ENCODE assay signal across 1 cellular context in the genomic region with DNA sequence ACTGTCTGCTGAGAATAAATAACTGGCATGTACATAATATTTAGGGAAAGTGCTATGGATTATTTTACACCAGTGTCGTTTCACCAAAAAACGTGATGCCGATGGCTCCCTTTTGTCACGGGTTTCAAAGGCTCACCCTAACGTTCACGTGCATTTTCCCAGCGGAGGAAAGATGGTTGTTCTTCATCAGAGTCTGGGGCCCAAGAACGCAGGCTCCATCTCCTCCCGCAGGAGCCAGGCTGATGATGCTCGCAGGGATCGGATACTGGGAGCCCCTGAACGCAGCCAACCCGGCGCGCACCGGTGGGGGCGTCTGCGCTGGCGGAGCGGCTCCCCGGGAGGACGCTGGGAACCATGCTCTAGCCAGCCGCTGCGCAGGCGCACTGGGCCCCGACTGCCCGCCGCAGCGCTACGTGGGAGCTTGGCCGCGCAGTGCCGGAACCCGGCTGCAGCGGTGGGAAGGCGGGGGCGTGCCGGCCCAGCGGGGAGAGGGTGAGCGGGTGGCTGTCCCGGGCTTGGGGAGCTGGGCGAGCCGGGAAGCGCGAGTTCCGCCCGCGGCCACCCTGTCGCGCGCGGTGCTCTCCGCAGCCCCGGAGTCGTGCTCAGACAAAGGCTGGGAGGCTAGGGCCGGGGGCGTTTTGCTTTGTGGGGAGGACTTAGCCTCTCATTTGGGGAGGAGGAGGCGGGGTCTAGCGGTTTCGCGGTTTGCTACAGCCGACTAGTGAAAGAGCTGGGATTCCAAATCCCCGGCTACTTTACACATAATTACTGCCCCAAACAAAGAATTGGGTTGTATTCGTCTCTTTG.
TF ChIP-seq lines count a peak whose summit lies in the region.

Gene ZFP69B (plus strand): TSS at position 793 of the 807 bp plus-strand sequence. CDS start 486 bp downstream, outside the sequence.

TF ChIP-seq in HepG2, 621 proteins besides CTCF, POLR2A, EP300 and RAD21 (continued from another document and continues in another):
- peak; percentile 86; the same call in 2 of the 3 replicates for TF ChIP-seq MXI1 (IDR thresholded peaks at IDR 0.05; ENCODE audit: borderline replicate concordance, low read depth, low read length)
- no peak for TF ChIP-seq BCLAF1 (IDR thresholded peaks at IDR 0.05)
- peak; percentile 78; the same call in 1 of the 2 replicates for TF ChIP-seq KDM2A (CRISPR knock-in tag; IDR thresholded peaks at IDR 0.05; ENCODE audit: borderline replicate concordance, low read depth)
- no peak for TF ChIP-seq HIC2 (CRISPR knock-in tag; IDR thresholded peaks at IDR 0.05; ENCODE audit: low read depth)
- peak; percentile 70; the same call in 1 of the 2 replicates for TF ChIP-seq ARNTL (CRISPR knock-in tag; IDR thresholded peaks at IDR 0.05)
- no peak for TF ChIP-seq FOXK2 (IDR thresholded peaks at IDR 0.05)
- TF ChIP-seq SOX6 (IDR thresholded peaks at IDR 0.05): no peak
- peak; percentile 45 for TF ChIP-seq SOX6 (CRISPR knock-in tag; IDR thresholded peaks at IDR 0.05)
- peak in 1 of 2 experiments; percentile 65; a peak in 1 of 4 replicates for TF ChIP-seq ATF4 (CRISPR knock-in tag; IDR thresholded peaks at IDR 0.05)
- peak; percentile 26; the same call in 1 of the 2 replicates for TF ChIP-seq BORCS8-MEF2B (CRISPR knock-in tag; IDR thresholded peaks at IDR 0.05)
- TF ChIP-seq, protein P1, sequence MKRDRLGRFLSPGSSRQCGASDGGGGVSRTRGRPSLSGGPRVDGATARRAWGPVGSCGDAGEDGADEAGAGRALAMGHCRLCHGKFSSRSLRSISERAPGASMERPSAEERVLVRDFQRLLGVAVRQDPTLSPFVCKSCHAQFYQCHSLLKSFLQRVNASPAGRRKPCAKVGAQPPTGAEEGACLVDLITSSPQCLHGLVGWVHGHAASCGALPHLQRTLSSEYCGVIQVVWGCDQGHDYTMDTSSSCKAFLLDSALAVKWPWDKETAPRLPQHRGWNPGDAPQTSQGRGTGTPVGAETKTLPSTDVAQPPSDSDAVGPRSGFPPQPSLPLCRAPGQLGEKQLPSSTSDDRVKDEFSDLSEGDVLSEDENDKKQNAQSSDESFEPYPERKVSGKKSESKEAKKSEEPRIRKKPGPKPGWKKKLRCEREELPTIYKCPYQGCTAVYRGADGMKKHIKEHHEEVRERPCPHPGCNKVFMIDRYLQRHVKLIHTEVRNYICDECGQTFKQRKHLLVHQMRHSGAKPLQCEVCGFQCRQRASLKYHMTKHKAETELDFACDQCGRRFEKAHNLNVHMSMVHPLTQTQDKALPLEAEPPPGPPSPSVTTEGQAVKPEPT (CRISPR knock-in tag; IDR thresholded peaks at IDR 0.05; ENCODE audit: low read depth): peak; percentile 79; the same call in 1 of the 2 replicates
- TF ChIP-seq SMYD3 (CRISPR knock-in tag; IDR thresholded peaks at IDR 0.05): no peak; the same call in 1 of the 2 replicates
- no peak for TF ChIP-seq KAT2B (IDR thresholded peaks at IDR 0.05; ENCODE audit: borderline replicate concordance, low read depth, low read length)
- TF ChIP-seq, protein P2, sequence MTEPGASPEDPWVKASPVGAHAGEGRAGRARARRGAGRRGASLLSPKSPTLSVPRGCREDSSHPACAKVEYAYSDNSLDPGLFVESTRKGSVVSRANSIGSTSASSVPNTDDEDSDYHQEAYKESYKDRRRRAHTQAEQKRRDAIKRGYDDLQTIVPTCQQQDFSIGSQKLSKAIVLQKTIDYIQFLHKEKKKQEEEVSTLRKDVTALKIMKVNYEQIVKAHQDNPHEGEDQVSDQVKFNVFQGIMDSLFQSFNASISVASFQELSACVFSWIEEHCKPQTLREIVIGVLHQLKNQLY (CRISPR knock-in tag; IDR thresholded peaks at IDR 0.05): 0 out of 2 replicates have a peak, but pooled peaks have one; percentile 17
- 0 out of 2 replicates have a peak, but pooled peaks have one; percentile 34 for TF ChIP-seq ZNF891 (CRISPR knock-in tag; IDR thresholded peaks at IDR 0.05)
- no peak for TF ChIP-seq EHMT2 (IDR thresholded peaks at IDR 0.05; ENCODE audit: borderline replicate concordance, low read depth, low read length)
- TF ChIP-seq KLF13 (CRISPR knock-in tag; IDR thresholded peaks at IDR 0.05): no peak
- TF ChIP-seq, protein P3, sequence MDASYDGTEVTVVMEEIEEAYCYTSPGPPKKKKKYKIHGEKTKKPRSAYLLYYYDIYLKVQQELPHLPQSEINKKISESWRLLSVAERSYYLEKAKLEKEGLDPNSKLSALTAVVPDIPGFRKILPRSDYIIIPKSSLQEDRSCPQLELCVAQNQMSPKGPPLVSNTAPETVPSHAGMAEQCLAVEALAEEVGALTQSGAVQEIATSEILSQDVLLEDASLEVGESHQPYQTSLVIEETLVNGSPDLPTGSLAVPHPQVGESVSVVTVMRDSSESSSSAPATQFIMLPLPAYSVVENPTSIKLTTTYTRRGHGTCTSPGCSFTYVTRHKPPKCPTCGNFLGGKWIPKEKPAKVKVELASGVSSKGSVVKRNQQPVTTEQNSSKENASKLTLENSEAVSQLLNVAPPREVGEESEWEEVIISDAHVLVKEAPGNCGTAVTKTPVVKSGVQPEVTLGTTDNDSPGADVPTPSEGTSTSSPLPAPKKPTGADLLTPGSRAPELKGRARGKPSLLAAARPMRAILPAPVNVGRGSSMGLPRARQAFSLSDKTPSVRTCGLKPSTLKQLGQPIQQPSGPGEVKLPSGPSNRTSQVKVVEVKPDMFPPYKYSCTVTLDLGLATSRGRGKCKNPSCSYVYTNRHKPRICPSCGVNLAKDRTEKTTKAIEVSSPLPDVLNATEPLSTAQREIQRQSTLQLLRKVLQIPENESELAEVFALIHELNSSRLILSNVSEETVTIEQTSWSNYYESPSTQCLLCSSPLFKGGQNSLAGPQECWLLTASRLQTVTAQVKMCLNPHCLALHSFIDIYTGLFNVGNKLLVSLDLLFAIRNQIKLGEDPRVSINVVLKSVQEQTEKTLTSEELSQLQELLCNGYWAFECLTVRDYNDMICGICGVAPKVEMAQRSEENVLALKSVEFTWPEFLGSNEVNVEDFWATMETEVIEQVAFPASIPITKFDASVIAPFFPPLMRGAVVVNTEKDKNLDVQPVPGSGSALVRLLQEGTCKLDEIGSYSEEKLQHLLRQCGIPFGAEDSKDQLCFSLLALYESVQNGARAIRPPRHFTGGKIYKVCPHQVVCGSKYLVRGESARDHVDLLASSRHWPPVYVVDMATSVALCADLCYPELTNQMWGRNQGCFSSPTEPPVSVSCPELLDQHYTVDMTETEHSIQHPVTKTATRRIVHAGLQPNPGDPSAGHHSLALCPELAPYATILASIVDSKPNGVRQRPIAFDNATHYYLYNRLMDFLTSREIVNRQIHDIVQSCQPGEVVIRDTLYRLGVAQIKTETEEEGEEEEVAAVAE (CRISPR knock-in tag; IDR thresholded peaks at IDR 0.05; ENCODE audit: borderline replicate concordance): peak; percentile 22; the same call in 1 of the 2 replicates
- no peak for TF ChIP-seq HNF1A (IDR thresholded peaks at IDR 0.05; ENCODE audit: low read depth)
- no peak; the same call in 1 of the 2 replicates for TF ChIP-seq HNF1A (CRISPR knock-in tag; IDR thresholded peaks at IDR 0.05; ENCODE audit: borderline replicate concordance)
- TF ChIP-seq ZNF841 (CRISPR knock-in tag; IDR thresholded peaks at IDR 0.05; ENCODE audit: borderline replicate concordance): no peak; the same call in 1 of the 2 replicates
- TF ChIP-seq ZNF17 (CRISPR knock-in tag; IDR thresholded peaks at IDR 0.05): no peak
- TF ChIP-seq SP4 (CRISPR knock-in tag; IDR thresholded peaks at IDR 0.05): 0 out of 2 replicates have a peak, but pooled peaks have one; percentile 34
- no peak for TF ChIP-seq IKZF4 (CRISPR knock-in tag; IDR thresholded peaks at IDR 0.05; ENCODE audit: borderline replicate concordance, low read depth, not compliant biosample characterization)
- no peak for TF ChIP-seq TBL1XR1 (IDR thresholded peaks at IDR 0.05; ENCODE audit: borderline replicate concordance, low read length, partially characterized antibody)
- TF ChIP-seq ZNF564 (CRISPR knock-in tag; IDR thresholded peaks at IDR 0.05): no peak; the same call in 1 of the 2 replicates
- TF ChIP-seq NR2F6 (IDR thresholded peaks at IDR 0.05): no peak
- no peak; the same call in 1 of the 2 replicates for TF ChIP-seq NR2F6 (CRISPR knock-in tag; IDR thresholded peaks at IDR 0.05)
- TF ChIP-seq, protein P4, sequence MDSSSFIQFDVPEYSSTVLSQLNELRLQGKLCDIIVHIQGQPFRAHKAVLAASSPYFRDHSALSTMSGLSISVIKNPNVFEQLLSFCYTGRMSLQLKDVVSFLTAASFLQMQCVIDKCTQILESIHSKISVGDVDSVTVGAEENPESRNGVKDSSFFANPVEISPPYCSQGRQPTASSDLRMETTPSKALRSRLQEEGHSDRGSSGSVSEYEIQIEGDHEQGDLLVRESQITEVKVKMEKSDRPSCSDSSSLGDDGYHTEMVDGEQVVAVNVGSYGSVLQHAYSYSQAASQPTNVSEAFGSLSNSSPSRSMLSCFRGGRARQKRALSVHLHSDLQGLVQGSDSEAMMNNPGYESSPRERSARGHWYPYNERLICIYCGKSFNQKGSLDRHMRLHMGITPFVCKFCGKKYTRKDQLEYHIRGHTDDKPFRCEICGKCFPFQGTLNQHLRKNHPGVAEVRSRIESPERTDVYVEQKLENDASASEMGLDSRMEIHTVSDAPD (CRISPR knock-in tag; IDR thresholded peaks at IDR 0.05): no peak
- TF ChIP-seq ARNT2 (CRISPR knock-in tag; IDR thresholded peaks at IDR 0.05; ENCODE audit: low read depth): peak; percentile 91
- no peak for TF ChIP-seq ZBTB20 (CRISPR knock-in tag; IDR thresholded peaks at IDR 0.05; ENCODE audit: borderline replicate concordance, low read depth)
- TF ChIP-seq SNRNP70 (IDR thresholded peaks at IDR 0.05; ENCODE audit: low read depth, low read length): no peak
- no peak for TF ChIP-seq ZKSCAN1 (IDR thresholded peaks at IDR 0.05; ENCODE audit: low read length)
- TF ChIP-seq ZNF75D (CRISPR knock-in tag; IDR thresholded peaks at IDR 0.05; ENCODE audit: borderline replicate concordance): no peak
- TF ChIP-seq ZNF562 (CRISPR knock-in tag; IDR thresholded peaks at IDR 0.05; ENCODE audit: borderline replicate concordance): no peak
- TF ChIP-seq ZNF101 (CRISPR knock-in tag; IDR thresholded peaks at IDR 0.05; ENCODE audit: borderline replicate concordance, low read depth): no peak
- TF ChIP-seq ATRX (CRISPR knock-in tag; IDR thresholded peaks at IDR 0.05; ENCODE audit: borderline replicate concordance): no peak
- TF ChIP-seq ZSCAN22 (CRISPR knock-in tag; IDR thresholded peaks at IDR 0.05): no peak
- no peak for TF ChIP-seq RARA (CRISPR knock-in tag; IDR thresholded peaks at IDR 0.05)
- TF ChIP-seq ZMYM4 (CRISPR knock-in tag; IDR thresholded peaks at IDR 0.05): peak; percentile 94
